Comparison of ENCODE assay signal across 21 cellular contexts in genomic region chr10:75723319-75723965, GRCh38.
A peak's percentile ranks its signal among the peaks of the same experiment; 100 is the strongest.
DNase-seq lines count a peak whose midpoint lies in the region; ATAC-seq, FAIRE-seq and TF ChIP-seq lines count a peak whose summit lies in the region.
"Had no signal": no experiment of that assay in that cellular context is flagged by ENCODE, and none has a peak within 500 bp of the region (broad histone marks: within the 10 kb centered on the region; RNA-seq: fewer than 3 reads in every experiment).

No MANE protein-coding gene starts in this region.

- no peaks in the 10 kb centered on the region for H3K9me3 ChIP-seq in A673 (ENCODE audit: low read depth, low read length, poor library complexity, severe bottlenecking)
- H3K9me3 ChIP-seq in Loucy (ENCODE audit: insufficient read depth, low read depth, low read length) = no peaks in the 10 kb centered on the region
- H3K9me3 ChIP-seq in endothelial cell of umbilical vein (replicated peaks; ENCODE audit: control insufficient read depth, insufficient read depth, low read length) = no peaks in the 10 kb centered on the region
- H3K9me3 ChIP-seq in neural progenitor cell (ENCODE audit: low read depth) = no peaks in the 10 kb centered on the region
- H3K9me3 ChIP-seq: SJCRH30 had no signal

- H4K20me1 ChIP-seq in Loucy (ENCODE audit: insufficient read depth, low read length, poor library complexity, severe bottlenecking) (no peaks in the 10 kb centered on the region), endothelial cell of umbilical vein (replicated peaks; ENCODE audit: control insufficient read depth, extremely low read depth, insufficient read depth, low read length) (no peaks in the 10 kb centered on the region), neural progenitor cell (ENCODE audit: low read depth) (no peaks in the 10 kb centered on the region)

- FAIRE-seq in endothelial cell of umbilical vein (lab: Jason Lieb, UNC) = peak; percentile 97
- FAIRE-seq: A204.1, GM12891 had no signal

- no peaks in the 10 kb centered on the region for H3K36me3 ChIP-seq in A673 (ENCODE audit: insufficient read depth, low read length, poor library complexity, severe bottlenecking)
- no peaks in the 10 kb centered on the region for H3K36me3 ChIP-seq in Loucy (ENCODE audit: insufficient read depth, low read length)
- H3K36me3 ChIP-seq in endothelial cell of umbilical vein (ENCODE audit: control insufficient read depth in 2 of 2, extremely low read depth in 1 of 2, insufficient read depth in 2 of 2, low read length in 2 of 2) = no peaks in the 10 kb centered on the region
- H3K36me3 ChIP-seq in neural progenitor cell = no peaks in the 10 kb centered on the region
- H3K36me3 ChIP-seq: SJCRH30 had no signal

- CTCF ChIA-PET in A673 (lab: Charles Lee) = no interaction called here
- CTCF ChIA-PET in endothelial cell of umbilical vein (lab: Charles Lee) = no interaction called here

- H3K9me2 ChIP-seq in Loucy (replicated peaks; ENCODE audit: low read depth, low read length) = no peaks in the 10 kb centered on the region

- ATAC-seq in HG03108 (IDR thresholded peaks at IDR 0.05; ENCODE audit: unreplicated experiment) = no peak
- ATAC-seq: Panc1 had no signal

- DNase-seq in A673 (ENCODE audit: low spot score) (peak; percentile 11), endothelial cell of umbilical vein (ENCODE audit: low read depth, low spot score) (peak; percentile 85), lung microvascular endothelial cell (ENCODE audit: low read depth in 2 of 2) (peak; percentile 66 to 97), DMS53 treated with DMSO at 0.1 percent for 48 hours (lab: John Stamatoyannopoulos, UW; ENCODE audit: unreplicated experiment) (no peak), neural progenitor cell (ENCODE audit: low spot score) (no peak)
- DNase-seq: CD4-positive, CD25-positive, alpha-beta regulatory T cell; H7; HFFc6; Kasumi-1; MM.1S; NCI-H1092; NCI-H1436; NCI-H187 treated with DMSO at 0.1 percent for 48 hours; NCI-H2107; SJCRH30 had no signal

- H3F3A ChIP-seq in Loucy (ENCODE audit: low read depth) = 0 out of 2 replicates have a peak, but pooled peaks cover 12% of the 10 kb centered on the region
- H3F3A ChIP-seq in neural progenitor cell (ENCODE audit: low read depth) = no peaks in the 10 kb centered on the region

- H3K4me1 ChIP-seq in A673 (ENCODE audit: insufficient read depth, low read length, poor library complexity, severe bottlenecking) (no peaks in the 10 kb centered on the region), Loucy (ENCODE audit: insufficient read depth, low read length, poor library complexity, severe bottlenecking) (peaks cover 59% of the 10 kb centered on the region), endothelial cell of umbilical vein (ENCODE audit: control insufficient read depth, extremely low read depth, insufficient read depth, low read length) (peaks cover 18% of the 10 kb centered on the region), neural progenitor cell (no peaks in the 10 kb centered on the region)
- H3K4me1 ChIP-seq: SJCRH30 had no signal

- POLR2A ChIA-PET in A673 (lab: Charles Lee; ENCODE audit: low non-redundant PET) = no interaction called here
- POLR2A ChIA-PET in endothelial cell of umbilical vein (lab: Charles Lee) = no interaction called here

- peaks cover 15% of the 10 kb centered on the region for H3K27me3 Mint-ChIP-seq in neural progenitor cell (ENCODE audit: insufficient read depth, low read depth)
- H3K27me3 Mint-ChIP-seq: B cell; CD4-positive, CD25-positive, alpha-beta regulatory T cell had no signal

- H3K9me1 ChIP-seq in endothelial cell of umbilical vein (replicated peaks; ENCODE audit: control insufficient read depth, extremely low read depth, insufficient read depth, low read length) = no peaks in the 10 kb centered on the region

- H3K79me2 ChIP-seq in Loucy (ENCODE audit: insufficient read depth, low read length) = no peaks in the 10 kb centered on the region
- H3K79me2 ChIP-seq in endothelial cell of umbilical vein (ENCODE audit: control insufficient read depth, insufficient read depth, low read length) = no peaks in the 10 kb centered on the region
- no peaks in the 10 kb centered on the region for H3K79me2 ChIP-seq in neural progenitor cell (ENCODE audit: low read depth)

- H3K27ac Mint-ChIP-seq in neural progenitor cell = no peak overlapping the region
- H3K27ac Mint-ChIP-seq: B cell; CD4-positive, CD25-positive, alpha-beta regulatory T cell; HFFc6 had no signal

- TF ChIP-seq POLR2A in endothelial cell of umbilical vein (IDR thresholded peaks at IDR 0.05; ENCODE audit: low read depth, low read length) = no peak

- no peaks in the 10 kb centered on the region for H3K27me3 ChIP-seq in A673 (replicated peaks; ENCODE audit: insufficient read depth, low read depth, low read length, poor library complexity)
- H3K27me3 ChIP-seq in Loucy (ENCODE audit: insufficient read depth, low read length, poor library complexity, severe bottlenecking) = no peaks in the 10 kb centered on the region
- H3K27me3 ChIP-seq in endothelial cell of umbilical vein (ENCODE audit: control insufficient read depth in 2 of 2, insufficient read depth in 2 of 2, low read length in 2 of 2) = no peaks in the 10 kb centered on the region
- no peaks in the 10 kb centered on the region for H3K27me3 ChIP-seq in neural progenitor cell
- H3K27me3 ChIP-seq: SJCRH30 had no signal

- H3K4me2 ChIP-seq in Loucy (ENCODE audit: low read depth, low read length, poor library complexity, severe bottlenecking) (peak overlapping the region; percentile 51), endothelial cell of umbilical vein (ENCODE audit: insufficient read depth, low read length) (peak overlapping the region; percentile 71), neural progenitor cell (no peak overlapping the region)

- intact Hi-C loops in A673 (cut with micrococcal nuclease; ENCODE audit: unreplicated experiment) = no loop called here
- intact Hi-C loops in endothelial cell of umbilical vein (cut with micrococcal nuclease) = loop anchor here (2.0 kb wide), 2 partner anchors 69 to 323 kb away; partner anchors contain the start of gene ZNF503

- H2AFZ ChIP-seq in Loucy (ENCODE audit: low read length) (no peak overlapping the region), endothelial cell of umbilical vein (ENCODE audit: low read depth, low read length) (no peak overlapping the region), neural progenitor cell (replicated peaks) (no peak overlapping the region)

- TF ChIP-seq CTCF in A673 (conservative IDR thresholded peaks at IDR 0.05; ENCODE audit: low read depth, low read length) (no peak), Loucy (conservative IDR thresholded peaks at IDR 0.05; ENCODE audit: low read length) (no peak), endothelial cell of umbilical vein (IDR thresholded peaks at IDR 0.05; ENCODE audit: extremely low read depth in 1 of 2, insufficient read depth in 1 of 2, low read depth in 1 of 2, low read length in 2 of 2) (no peak), neural progenitor cell (IDR thresholded peaks at IDR 0.05) (no peak)

- peaks cover 3% of the 10 kb centered on the region for H3K4me1 Mint-ChIP-seq in neural progenitor cell
- H3K4me1 Mint-ChIP-seq: B cell; CD4-positive, CD25-positive, alpha-beta regulatory T cell had no signal

- H3K36me3 Mint-ChIP-seq in neural progenitor cell = no peaks in the 10 kb centered on the region
- H3K36me3 Mint-ChIP-seq: CD4-positive, CD25-positive, alpha-beta regulatory T cell had no signal

- H3K9me3 Mint-ChIP-seq in neural progenitor cell = no peaks in the 10 kb centered on the region
- H3K9me3 Mint-ChIP-seq: HFFc6 had no signal

- H3K9ac ChIP-seq in Loucy (ENCODE audit: low read depth, low read length, poor library complexity, severe bottlenecking) (peak overlapping the region; percentile 45), endothelial cell of umbilical vein (replicated peaks; ENCODE audit: extremely low read depth, insufficient read depth, low read length) (no peak overlapping the region), neural progenitor cell (no peak overlapping the region)

- H3K4me3 ChIP-seq in A673 (ENCODE audit: low read depth, low read length, poor library complexity, severe bottlenecking) (no peak overlapping the region), Loucy (ENCODE audit: low read length, poor library complexity, severe bottlenecking) (peak overlapping the region; percentile 5), endothelial cell of umbilical vein (replicated peaks in 1 of 3; ENCODE audit: insufficient read depth in 1 of 3, low read depth in 1 of 3, low read length in 3 of 3) (no peak overlapping the region), neural progenitor cell (no peak overlapping the region)
- H3K4me3 ChIP-seq: SJCRH30 had no signal

- dilution Hi-C loops in endothelial cell of umbilical vein (cut with MboI; ENCODE audit: extremely low pct_ligation_motif_present, low sequenced_read_pairs) = no loop called here

- no TSS peak for BruUV-seq in A673 (replicated peaks; lab: Mats Ljungman, UMichigan)
- no TSS peak for BruUV-seq in endothelial cell of umbilical vein (replicated peaks; lab: Mats Ljungman, UMichigan)

- H3K27ac ChIP-seq in A673 (ENCODE audit: low read depth, low read length, poor library complexity, severe bottlenecking) = no peak overlapping the region
- H3K27ac ChIP-seq in endothelial cell of umbilical vein (ENCODE audit: insufficient read depth, low read depth, low read length) = peak overlapping the region; percentile 38
- H3K27ac ChIP-seq in neural progenitor cell = no peak overlapping the region
- H3K27ac ChIP-seq: SJCRH30 had no signal

- H3K4me3 Mint-ChIP-seq in neural progenitor cell = no peak overlapping the region
- H3K4me3 Mint-ChIP-seq: B cell; CD4-positive, CD25-positive, alpha-beta regulatory T cell; HFFc6 had no signal

TF ChIP-seq in endothelial cell of umbilical vein, 7 proteins besides CTCF, POLR2A, EP300 and RAD21:
- TF ChIP-seq FOS (IDR thresholded peaks at IDR 0.05; ENCODE audit: borderline replicate concordance, insufficient read depth, low read length) = peak; percentile 33
- no peak for TF ChIP-seq MYC (IDR thresholded peaks at IDR 0.05; ENCODE audit: low read depth, low read length)
- peak; percentile 51 for TF ChIP-seq GATA2 (IDR thresholded peaks at IDR 0.05; ENCODE audit: insufficient read depth, insufficient read length, low read depth, low read length)
- TF ChIP-seq JUN (IDR thresholded peaks at IDR 0.05; ENCODE audit: borderline replicate concordance, insufficient read depth, insufficient read length, low read depth) = peak; percentile 90

Comparison
In these comparisons a context has a peak if more than half of its experiments do, and no peak if none do; other contexts are left out.
1. DNase-seq: peak in A673 (single experiment), endothelial cell of umbilical vein (single experiment) and lung microvascular endothelial cell (2 of 2); none in DMS53 treated with DMSO at 0.1 percent for 48 hours (single experiment) and neural progenitor cell (single experiment).